18 cellular contexts compared by ENCODE assay signal in the genomic region with DNA sequence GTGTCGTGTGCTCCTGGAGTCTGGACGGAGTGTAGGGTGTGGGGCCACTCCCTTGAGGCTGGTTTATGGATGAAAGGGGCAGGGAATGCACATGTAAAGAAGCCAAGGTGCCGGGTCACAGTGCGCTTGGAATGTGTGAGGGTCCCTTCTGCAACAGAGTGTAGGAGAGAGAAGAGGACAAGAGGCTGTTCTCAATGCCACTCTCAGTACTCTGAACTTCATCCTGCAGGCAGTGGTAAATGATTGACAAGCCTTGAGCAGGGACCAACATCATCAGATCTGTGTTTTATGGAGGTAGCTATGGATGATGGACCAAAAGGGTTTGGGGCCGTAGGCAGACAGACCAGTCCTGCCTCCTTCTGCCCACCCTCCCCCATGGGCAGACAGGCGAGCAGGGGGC. TPM values are rescaled to one million over a fixed set of nuclear protein-coding genes. Genes with fewer than 3 reads are reported as not detected.
"Had no signal": no experiment of that assay in that cellular context is flagged by ENCODE, and none has a peak within 500 bp of the region (broad histone marks: within the 10 kb centered on the region; RNA-seq: fewer than 3 reads in every experiment).

No MANE protein-coding gene starts in this region.

- ATAC-seq: K562 had no signal

- DNase-seq: MV-4-11, NCI-H1048, NCI-H1105, NCI-H1417, NCI-H146, NCI-H1694 treated with DMSO at 0.1 percent for 48 hours, NCI-H1930, NCI-H2081, NCI-H2107, NCI-H2227 treated with DMSO at 0.1 percent for 48 hours, NCI-H524 treated with DMSO at 0.1 percent for 48 hours, NCI-H69, NCI-H774, Right ventricle myocardium superior, RPMI8226, SIG-M5 had no signal

- H3K27ac Mint-ChIP-seq: IgD-negative memory B cell had no signal

- H3K36me3 Mint-ChIP-seq: IgD-negative memory B cell had no signal

- H3K4me3 Mint-ChIP-seq: IgD-negative memory B cell had no signal

RNA-seq across cellular contexts. Expression of a gene that starts 7.2 kb away (rescaled TPM):
- polyA plus RNA-seq: K562 had no signal
